8 cellular contexts compared by ENCODE assay signal in the genomic region with DNA sequence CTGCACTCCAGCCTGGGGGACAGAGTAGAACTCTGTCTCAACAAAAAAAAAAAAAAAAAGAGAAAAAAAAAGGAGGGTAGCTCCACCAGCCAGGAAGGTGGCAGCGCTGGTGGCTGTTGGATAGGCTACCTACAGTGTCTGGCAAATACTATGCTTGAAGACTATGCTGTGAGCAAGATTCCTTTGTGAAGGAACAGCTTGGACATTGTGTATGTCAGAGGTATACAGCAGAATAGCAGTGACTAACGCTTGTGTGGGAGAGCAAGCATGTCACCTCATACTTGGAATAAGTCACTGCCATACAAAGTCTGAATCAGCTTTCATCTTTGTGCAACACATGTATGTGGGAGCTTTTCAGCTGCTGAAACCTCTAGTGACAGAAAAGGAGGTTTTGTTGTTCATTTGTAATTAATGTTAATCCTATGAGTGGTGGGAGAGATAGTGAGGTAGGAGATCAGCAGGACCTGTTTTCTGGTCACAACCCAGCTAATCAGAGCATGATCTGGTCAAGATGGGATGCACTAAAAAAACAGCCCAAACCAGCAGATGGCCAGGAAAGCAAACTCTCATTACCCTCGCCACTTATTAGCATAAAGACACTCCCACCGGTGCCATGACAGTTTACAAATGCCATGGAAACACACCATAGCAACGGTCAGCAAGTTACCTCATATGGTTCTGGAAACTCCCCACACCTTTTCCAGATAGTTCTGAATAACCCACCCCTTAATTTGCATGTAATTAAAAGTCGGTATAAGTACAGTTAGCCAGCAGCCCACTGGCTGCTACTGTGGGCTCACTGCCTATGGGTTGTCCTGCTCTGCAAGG. TPM values are rescaled to one million over a fixed set of nuclear protein-coding genes. Genes with fewer than 3 reads are reported as not detected.
DNase-seq lines count a peak whose midpoint lies in the region; ATAC-seq and TF ChIP-seq lines count a peak whose summit lies in the region.

No MANE protein-coding gene starts in this region.

- no peaks in the 10 kb centered on the region for H3K9me2 ChIP-seq in PC-9 (ENCODE audit: insufficient read depth)

- BruUV-seq in PC-9 (replicated peaks; lab: Mats Ljungman, UMichigan), result no TSS peak

- H3K27ac ChIP-seq in PC-9, result peak overlapping the region; percentile 69

- H3K4me3 ChIP-seq in PC-9 (no peak overlapping the region), fibroblast of villous mesenchyme (ENCODE audit: low read depth, low read length) (no peak overlapping the region)

- H3F3A ChIP-seq in PC-9 (ENCODE audit: insufficient read depth, low read depth), result peaks cover 22% of the 10 kb centered on the region

- POLR2A ChIA-PET in PC-9 (lab: Charles Lee; ENCODE audit: unreplicated experiment), result interaction anchor here (0.5 to 0.7 kb wide), 11 partner anchors 11 to 687 kb away, joined by 3 to 29 read pairs (median 4); a partner anchor contains a TSS

- no peaks in the 10 kb centered on the region for H3K79me2 ChIP-seq in PC-9 (ENCODE audit: low read depth)

- H3K4me2 ChIP-seq in PC-9, result peak overlapping the region; percentile 54

- no peak overlapping the region; the same call in 1 of the 2 replicates for H2AFZ ChIP-seq in PC-9

- ATAC-seq in GM19455 (IDR thresholded peaks at IDR 0.05; ENCODE audit: unreplicated experiment) (no peak), HG02763 (IDR thresholded peaks at IDR 0.05; ENCODE audit: unreplicated experiment) (no peak)

- H3K36me3 ChIP-seq in PC-9 (ENCODE audit: low read depth), result no peaks in the 10 kb centered on the region

- H3K4me1 ChIP-seq in PC-9 (replicated peaks; ENCODE audit: insufficient read depth), result peaks cover 29% of the 10 kb centered on the region

- no peak for TF ChIP-seq CTCF in PC-9 (conservative IDR thresholded peaks at IDR 0.05)
- no peak for TF ChIP-seq CTCF in fibroblast of villous mesenchyme (IDR thresholded peaks at IDR 0.05; ENCODE audit: insufficient read depth, low read depth, low read length)

- intact Hi-C loops in PC-9 (cut with micrococcal nuclease; ENCODE audit: unreplicated experiment), result loop anchor here (5.0 to 10.0 kb wide), 4 partner anchors 66 to 399 kb away; a partner anchor contains a TSS

- no peaks in the 10 kb centered on the region for H3K27me3 ChIP-seq in PC-9 (ENCODE audit: insufficient read depth, low read depth)

- H4K20me1 ChIP-seq in PC-9 (ENCODE audit: insufficient read depth), result no peaks in the 10 kb centered on the region

- no peaks in the 10 kb centered on the region for H3K9me3 ChIP-seq in PC-9 (ENCODE audit: insufficient read depth, low read depth)

- CTCF ChIA-PET in PC-9 (lab: Charles Lee), result interaction anchor here (0.6 to 1.3 kb wide), 8 partner anchors 17 to 487 kb away, joined by 3 to 16 read pairs (median 5); a partner anchor contains a TSS

- DNase-seq in stimulated activated CD4-positive, alpha-beta T cell treated with anti-CD3 and anti-CD28 coated beads, Interleukin-15, amount 100 ng/mL, for 48 hours (ENCODE audit: low read depth in 2 of 2), result peak; percentile 7 to 10
- no peak for DNase-seq in stimulated activated CD4-positive, alpha-beta T cell treated with anti-CD3 and anti-CD28 coated beads, Interleukin-4, amount 100 ng/mL, for 1 hour
- peak; percentile 65 to 92 for DNase-seq in PC-9
- DNase-seq in fibroblast of villous mesenchyme (ENCODE audit: low read depth), result peak; percentile 65
- no peak for DNase-seq in GM19238 (ENCODE audit: insufficient read length, low spot score)
- no peak for DNase-seq in COR-L47 (lab: John Stamatoyannopoulos, UW)

RNA-seq across cellular contexts. Expression of a gene that starts 6.8 kb away (rescaled TPM):
- total RNA-seq in PC-9 (2021), result not detected in 2 replicates
- total RNA-seq in fibroblast of villous mesenchyme, result not detected in 2 replicates

RNA-seq across cellular contexts. Expression of a gene that starts 31.4 kb away (rescaled TPM):
- total RNA-seq in PC-9 (2021), result 1.1 and 1.2 TPM in 2 replicates
- not detected in 2 replicates for total RNA-seq in fibroblast of villous mesenchyme

RNA-seq across cellular contexts. Expression of a gene that starts 41.8 kb away (rescaled TPM):
- total RNA-seq in PC-9 (2021), result not detected in 2 replicates
- total RNA-seq in fibroblast of villous mesenchyme, result not detected in 2 replicates

RNA-seq across cellular contexts. Expression of a gene that starts 56.2 kb away (rescaled TPM):
- total RNA-seq in PC-9 (2021), result 0.85 and 0.88 TPM in 2 replicates
- 0.43 and 0.64 TPM in 2 replicates for total RNA-seq in fibroblast of villous mesenchyme

Comparison
In these comparisons a context has a peak if more than half of its experiments do, and no peak if none do; other contexts are left out.
1. DNase-seq: peak in stimulated activated CD4-positive, alpha-beta T cell treated with anti-CD3 and anti-CD28 coated beads, Interleukin-15, amount 100 ng/mL, for 48 hours (2 of 2), PC-9 (2 of 2) and fibroblast of villous mesenchyme (single experiment); none in stimulated activated CD4-positive, alpha-beta T cell treated with anti-CD3 and anti-CD28 coated beads, Interleukin-4, amount 100 ng/mL, for 1 hour (single experiment), GM19238 (single experiment) and COR-L47 (single experiment).